21 cellular contexts compared by ENCODE assay signal in the genomic region with DNA sequence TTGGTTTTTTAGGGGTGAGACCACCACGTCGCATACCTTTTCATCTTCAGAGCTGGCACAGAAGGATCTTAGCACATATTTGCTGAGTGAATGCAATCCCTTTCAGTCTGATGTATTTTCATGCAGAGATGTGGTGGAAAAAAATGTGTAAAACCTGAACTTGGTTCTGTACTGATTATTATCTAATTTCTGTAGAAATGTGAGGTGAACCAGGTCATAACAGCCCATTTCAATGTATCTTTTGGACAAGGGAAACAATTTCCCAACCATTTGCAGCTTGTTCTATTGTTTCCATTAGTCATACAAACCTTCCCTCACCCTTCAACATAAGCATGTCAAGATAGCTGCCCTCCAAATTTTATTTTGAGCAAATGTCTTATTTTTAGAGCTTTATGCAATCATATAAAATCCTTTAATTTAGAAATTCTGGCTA. TPM values are rescaled to one million over a fixed set of nuclear protein-coding genes. Genes with fewer than 3 reads are reported as not detected.
DNase-seq lines count a peak whose midpoint lies in the region; ATAC-seq and TF ChIP-seq lines count a peak whose summit lies in the region.
"Had no signal": no experiment of that assay in that cellular context is flagged by ENCODE, and none has a peak within 500 bp of the region (broad histone marks: within the 10 kb centered on the region; RNA-seq: fewer than 3 reads in every experiment).

No MANE protein-coding gene starts in this region.

- no peak for TF ChIP-seq CTCF in AG10803 (conservative IDR thresholded peaks at IDR 0.05; ENCODE audit: low read length)

- CTCF ChIA-PET in activated CD4-positive, alpha-beta T cell treated with anti-CD3 and anti-CD28 coated beads, Interleukin-2, amount 10 ng/mL, durations not matched to agents 7 days and 5 days (lab: Charles Lee), result interaction anchor here (1.7 kb wide), 1 partner anchor 16 kb away, joined by 4 read pairs; no protein-coding TSS in a partner anchor

- POLR2A ChIA-PET in activated CD4-positive, alpha-beta T cell treated with anti-CD3 and anti-CD28 coated beads, Interleukin-2, amount 10 ng/mL, durations not matched to agents 7 days and 5 days (lab: Charles Lee), result no interaction called here

- H3K27me3 Mint-ChIP-seq in activated CD4-positive, alpha-beta T cell treated with anti-CD3 and anti-CD28 coated beads, Interleukin-2, amount 10 ng/mL, durations not matched to agents 7 days and 5 days, result no peaks in the 10 kb centered on the region
- H3K27me3 Mint-ChIP-seq in activated T-helper 17 cell treated with anti-CD3 and anti-CD28 coated beads, Interleukin-2, amount 50 U/mL, for 72 hours, result no peaks in the 10 kb centered on the region
- H3K27me3 Mint-ChIP-seq in effector memory CD8-positive, alpha-beta T cell, result no peaks in the 10 kb centered on the region

- ATAC-seq in activated T-helper 17 cell treated with anti-CD3 and anti-CD28 coated beads, Interleukin-2, amount 50 U/mL, for 72 hours (replicated peaks), result peak; percentile 42
- no peak for ATAC-seq in effector memory CD8-positive, alpha-beta T cell (replicated peaks)
- ATAC-seq in HG03520 (IDR thresholded peaks at IDR 0.05; ENCODE audit: unreplicated experiment), result no peak
- ATAC-seq: heart left ventricle, sciatic nerve, upper lobe of right lung had no signal

- H3K27ac Mint-ChIP-seq in activated CD4-positive, alpha-beta T cell treated with anti-CD3 and anti-CD28 coated beads, Interleukin-2, amount 10 ng/mL, durations not matched to agents 7 days and 5 days, result no peak overlapping the region
- H3K27ac Mint-ChIP-seq in activated T-helper 17 cell treated with anti-CD3 and anti-CD28 coated beads, Interleukin-2, amount 50 U/mL, for 72 hours, result peak overlapping the region; percentile 32
- H3K27ac Mint-ChIP-seq in effector memory CD8-positive, alpha-beta T cell, result no peak overlapping the region
- H3K27ac Mint-ChIP-seq: CD14-positive monocyte; nephron; T-helper 1 cell treated with Interleukin-12 subunit alpha and Interleukin-12 subunit beta and Interleukin-4 antibody, amounts not matched to agents 30 μg/mL and 1 μg/mL, for 36 hours had no signal

- peak; percentile 26 for DNase-seq in activated CD4-positive, alpha-beta T cell treated with anti-CD3 and anti-CD28 coated beads for 48 hours
- no peak for DNase-seq in activated CD4-positive, alpha-beta T cell treated with anti-CD3 and anti-CD28 coated beads, Interleukin-2, amount 10 ng/mL, durations not matched to agents 7 days and 5 days
- DNase-seq in AG10803 (ENCODE audit: low read depth) (peak; percentile 73), fibroblast of the conjunctiva (ENCODE audit: low read depth) (peak; percentile 56)
- DNase-seq in effector memory CD8-positive, alpha-beta T cell, result no peak
- no peak for DNase-seq in activated naive CD4-positive, alpha-beta T cell treated with anti-CD3 and anti-CD28 coated beads, Interleukin-2, amount 50 U/mL, for 16 hours
- DNase-seq: activated gamma-delta T cell; aorta; effector CD4-positive, alpha-beta T cell; heart left ventricle; left ventricle myocardium inferior; NCI-H1436 treated with DMSO at 0.1 percent for 48 hours; NCI-H526; upper lobe of right lung had no signal

- peaks cover 2% of the 10 kb centered on the region for H3K4me1 Mint-ChIP-seq in activated CD4-positive, alpha-beta T cell treated with anti-CD3 and anti-CD28 coated beads, Interleukin-2, amount 10 ng/mL, durations not matched to agents 7 days and 5 days
- H3K4me1 Mint-ChIP-seq in activated T-helper 17 cell treated with anti-CD3 and anti-CD28 coated beads, Interleukin-2, amount 50 U/mL, for 72 hours, result peaks cover 25% of the 10 kb centered on the region
- peaks cover 0 to 1% of the 10 kb centered on the region in 2 donors for H3K4me1 Mint-ChIP-seq in effector memory CD8-positive, alpha-beta T cell (ENCODE audit: low read depth in 2 of 2)
- H3K4me1 Mint-ChIP-seq: nephron had no signal

- H3K4me3 ChIP-seq in AG10803 (ENCODE audit: low read length), result no peak overlapping the region
- H3K4me3 ChIP-seq: esophagus muscularis mucosa, heart left ventricle, left ventricle myocardium inferior, upper lobe of right lung had no signal

- peaks cover 10% of the 10 kb centered on the region for H3K9me3 Mint-ChIP-seq in activated CD4-positive, alpha-beta T cell treated with anti-CD3 and anti-CD28 coated beads, Interleukin-2, amount 10 ng/mL, durations not matched to agents 7 days and 5 days
- peaks cover 4% of the 10 kb centered on the region for H3K9me3 Mint-ChIP-seq in activated T-helper 17 cell treated with anti-CD3 and anti-CD28 coated beads, Interleukin-2, amount 50 U/mL, for 72 hours
- no peaks in the 10 kb centered on the region for H3K9me3 Mint-ChIP-seq in effector memory CD8-positive, alpha-beta T cell

- H3K36me3 Mint-ChIP-seq in activated CD4-positive, alpha-beta T cell treated with anti-CD3 and anti-CD28 coated beads, Interleukin-2, amount 10 ng/mL, durations not matched to agents 7 days and 5 days (ENCODE audit: low read depth), result no peaks in the 10 kb centered on the region
- no peaks in the 10 kb centered on the region for H3K36me3 Mint-ChIP-seq in activated T-helper 17 cell treated with anti-CD3 and anti-CD28 coated beads, Interleukin-2, amount 50 U/mL, for 72 hours (ENCODE audit: low read depth)
- H3K36me3 Mint-ChIP-seq in effector memory CD8-positive, alpha-beta T cell (ENCODE audit: insufficient read depth), result no peaks in the 10 kb centered on the region
- H3K36me3 Mint-ChIP-seq: CD14-positive monocyte had no signal

- no peak overlapping the region for H3K4me3 Mint-ChIP-seq in activated CD4-positive, alpha-beta T cell treated with anti-CD3 and anti-CD28 coated beads, Interleukin-2, amount 10 ng/mL, durations not matched to agents 7 days and 5 days
- H3K4me3 Mint-ChIP-seq in activated T-helper 17 cell treated with anti-CD3 and anti-CD28 coated beads, Interleukin-2, amount 50 U/mL, for 72 hours, result peak overlapping the region; percentile 43
- H3K4me3 Mint-ChIP-seq in effector memory CD8-positive, alpha-beta T cell, result no peak overlapping the region
- H3K4me3 Mint-ChIP-seq: CD14-positive monocyte; nephron; T-helper 1 cell treated with Interleukin-12 subunit alpha and Interleukin-12 subunit beta and Interleukin-4 antibody, amounts not matched to agents 30 μg/mL and 1 μg/mL, for 36 hours had no signal

RNA-seq across cellular contexts. Expression of a gene that starts 46.8 kb away (rescaled TPM):
- total RNA-seq in activated CD4-positive, alpha-beta T cell treated with anti-CD3 and anti-CD28 coated beads, Interleukin-2, amount 10 ng/mL, durations not matched to agents 7 days and 5 days, result 10 to 100 TPM; 52.0 to 54.0 TPM
- 100 to 1,000 TPM; 112 to 136 TPM for total RNA-seq in activated T-helper 17 cell treated with anti-CD3 and anti-CD28 coated beads, Interleukin-2, amount 50 U/mL, for 72 hours

Comparison
In these comparisons a context has a peak if more than half of its experiments do, and no peak if none do; other contexts are left out.
1. DNase-seq: peak in activated CD4-positive, alpha-beta T cell treated with anti-CD3 and anti-CD28 coated beads for 48 hours (single experiment), AG10803 (single experiment) and fibroblast of the conjunctiva (single experiment); none in activated CD4-positive, alpha-beta T cell treated with anti-CD3 and anti-CD28 coated beads, Interleukin-2, amount 10 ng/mL, durations not matched to agents 7 days and 5 days (single experiment), effector memory CD8-positive, alpha-beta T cell (0 of 3) and activated naive CD4-positive, alpha-beta T cell treated with anti-CD3 and anti-CD28 coated beads, Interleukin-2, amount 50 U/mL, for 16 hours (single experiment).